ENCODE assay signal across 16 cellular contexts in the genomic region with DNA sequence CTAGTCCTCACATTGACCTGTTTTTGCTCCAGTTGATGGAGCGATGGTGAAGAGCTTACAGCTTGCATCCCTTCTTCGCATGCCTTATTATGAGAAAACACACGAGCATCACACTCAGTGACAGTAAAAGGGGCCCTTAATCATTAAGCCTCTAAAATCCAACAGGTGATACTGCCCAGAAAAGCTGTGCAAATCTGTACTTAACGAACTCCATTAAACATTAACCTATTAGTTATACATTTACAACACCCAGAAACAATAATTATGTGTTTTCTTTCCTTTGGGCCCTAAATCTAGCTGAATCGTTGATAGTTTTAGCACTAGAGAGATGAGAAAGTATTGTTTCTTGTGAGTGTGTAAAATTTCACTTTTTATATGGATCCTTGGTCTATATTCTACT. TPM values are rescaled to one million over a fixed set of nuclear protein-coding genes. Genes with fewer than 3 reads are reported as not detected.
DNase-seq lines count a peak whose midpoint lies in the region; TF ChIP-seq lines count a peak whose summit lies in the region.
"Had no signal": no experiment of that assay in that cellular context is flagged by ENCODE, and none has a peak within 500 bp of the region (broad histone marks: within the 10 kb centered on the region; RNA-seq: fewer than 3 reads in every experiment).

No MANE protein-coding gene starts in this region.

- H3K27me3 Mint-ChIP-seq in Caco-2 (ENCODE audit: insufficient read depth, unreplicated experiment) (no peaks in the 10 kb centered on the region), endodermal cell (ENCODE audit: insufficient read depth) (no peaks in the 10 kb centered on the region), mesothelial cell of epicardium (ENCODE audit: low read depth) (no peaks in the 10 kb centered on the region), progenitor cell of endocrine pancreas (no peaks in the 10 kb centered on the region)

- H3K4me1 Mint-ChIP-seq in Caco-2 (ENCODE audit: low read depth, unreplicated experiment): peaks cover 55% of the 10 kb centered on the region
- peaks cover 47% of the 10 kb centered on the region for H3K4me1 Mint-ChIP-seq in endodermal cell
- H3K4me1 Mint-ChIP-seq in mesothelial cell of epicardium: peaks cover 61% of the 10 kb centered on the region
- H3K4me1 Mint-ChIP-seq in progenitor cell of endocrine pancreas (ENCODE audit: low read depth): peaks cover 79% of the 10 kb centered on the region
- H3K4me1 Mint-ChIP-seq: CD8-positive, alpha-beta memory T cell; H9 had no signal

- POLR2A ChIA-PET in Caco-2 (lab: Charles Lee): interaction anchor here (0.5 to 2.3 kb wide), 4 partner anchors 25 to 95 kb away, joined by 4 to 11 read pairs (median 6); no protein-coding TSS in a partner anchor

- no peak overlapping the region for H3K27ac ChIP-seq in endodermal cell (ENCODE audit: low read depth, low read length)
- H3K27ac ChIP-seq: BLaER1 had no signal

- intact Hi-C loops in Caco-2 (cut with micrococcal nuclease; ENCODE audit: unreplicated experiment) (loop anchor here (5.0 kb wide), 1 partner anchor 506 kb away; no protein-coding TSS in a partner anchor), head of caudate nucleus (cut with DNase I) (no loop called here)

- peaks cover 6% of the 10 kb centered on the region for H3K36me3 Mint-ChIP-seq in Caco-2 (ENCODE audit: insufficient read depth, unreplicated experiment)
- H3K36me3 Mint-ChIP-seq in endodermal cell (ENCODE audit: low read depth): peaks cover 61% of the 10 kb centered on the region
- H3K36me3 Mint-ChIP-seq in mesothelial cell of epicardium: peaks cover 5% of the 10 kb centered on the region
- peaks cover 10% of the 10 kb centered on the region for H3K36me3 Mint-ChIP-seq in progenitor cell of endocrine pancreas (ENCODE audit: insufficient read depth)
- H3K36me3 Mint-ChIP-seq: CD8-positive, alpha-beta memory T cell had no signal

- CTCF ChIA-PET in Caco-2 (lab: Charles Lee): interaction anchor here (0.9 to 1.6 kb wide), 3 partner anchors 24 to 114 kb away, joined by 3 to 6 read pairs (median 4); no protein-coding TSS in a partner anchor

- peak overlapping the region; percentile 66 for H3K4me3 Mint-ChIP-seq in Caco-2 (ENCODE audit: unreplicated experiment)
- H3K4me3 Mint-ChIP-seq in endodermal cell: no peak overlapping the region
- no peak overlapping the region for H3K4me3 Mint-ChIP-seq in mesothelial cell of epicardium
- peak overlapping the region; percentile 14 for H3K4me3 Mint-ChIP-seq in progenitor cell of endocrine pancreas (ENCODE audit: low read depth)
- H3K4me3 Mint-ChIP-seq: CD8-positive, alpha-beta memory T cell; H9 had no signal

- H3K9me3 ChIP-seq in Caco-2 (no peaks in the 10 kb centered on the region), endodermal cell (ENCODE audit: control insufficient read depth, low read length) (peaks cover 11% of the 10 kb centered on the region)
- H3K9me3 ChIP-seq: BLaER1 had no signal

- BruUV-seq in Caco-2 (replicated peaks; lab: Mats Ljungman, UMichigan): no TSS peak

- H3K9ac ChIP-seq in endodermal cell (ENCODE audit: extremely low read depth, low read length, poor library complexity, severe bottlenecking): no peak overlapping the region
- H3K9ac ChIP-seq: BLaER1 had no signal

- peak overlapping the region; percentile 93 for H3K27ac Mint-ChIP-seq in Caco-2 (ENCODE audit: unreplicated experiment)
- H3K27ac Mint-ChIP-seq in endodermal cell: peak overlapping the region; percentile 24
- peak overlapping the region; percentile 48 for H3K27ac Mint-ChIP-seq in mesothelial cell of epicardium
- H3K27ac Mint-ChIP-seq in progenitor cell of endocrine pancreas: peak overlapping the region; percentile 96
- H3K27ac Mint-ChIP-seq: CD8-positive, alpha-beta memory T cell had no signal

- H3K4me3 ChIP-seq in Caco-2 (ENCODE audit: low read depth, low read length) (no peak overlapping the region), endodermal cell (ENCODE audit: low read length) (no peak overlapping the region)
- H3K4me3 ChIP-seq: BLaER1 had no signal

- H3K36me3 ChIP-seq in Caco-2 (ENCODE audit: control insufficient read depth, insufficient read depth, low read length): no peaks in the 10 kb centered on the region
- peaks cover 72% of the 10 kb centered on the region for H3K36me3 ChIP-seq in endodermal cell (ENCODE audit: control insufficient read depth, insufficient read depth, low read length)
- H3K36me3 ChIP-seq: BLaER1 had no signal

- peak in 1 of 2 experiments; percentile 49 for DNase-seq in Caco-2
- no peak for DNase-seq in endodermal cell
- no peak for DNase-seq in mesothelial cell of epicardium (ENCODE audit: low spot score in 2 of 2, unreplicated experiment in 2 of 2)
- DNase-seq in progenitor cell of endocrine pancreas (ENCODE audit: low spot score, unreplicated experiment): no peak
- DNase-seq in NCI-H345 (lab: John Stamatoyannopoulos, UW): no peak
- no peak for DNase-seq in head of caudate nucleus
- no peak for DNase-seq in DMS153 treated with DMSO at 0.1 percent for 48 hours (lab: John Stamatoyannopoulos, UW; ENCODE audit: unreplicated experiment)
- no peak for DNase-seq in stimulated activated CD4-positive, alpha-beta T cell treated with anti-CD3 and anti-CD28 coated beads, Interleukin-2, amount 100 ng/mL, for 48 hours
- DNase-seq: 8988T; AML-193; CD8-positive, alpha-beta memory T cell; GF-D8; GOT3; H9; IMR-90 had no signal

- H3K27me3 ChIP-seq in Caco-2 (replicated peaks; ENCODE audit: control insufficient read depth, insufficient read depth, low read length) (no peaks in the 10 kb centered on the region), endodermal cell (ENCODE audit: control insufficient read depth, insufficient read depth, low read length, poor library complexity, severe bottlenecking) (no peaks in the 10 kb centered on the region)
- H3K27me3 ChIP-seq: BLaER1 had no signal

- H3K9me3 Mint-ChIP-seq in Caco-2 (ENCODE audit: unreplicated experiment): no peaks in the 10 kb centered on the region
- peaks cover 3% of the 10 kb centered on the region for H3K9me3 Mint-ChIP-seq in endodermal cell
- no peaks in the 10 kb centered on the region for H3K9me3 Mint-ChIP-seq in mesothelial cell of epicardium
- no peaks in the 10 kb centered on the region for H3K9me3 Mint-ChIP-seq in progenitor cell of endocrine pancreas (ENCODE audit: low read depth)
- H3K9me3 Mint-ChIP-seq: H9 had no signal

- H3K4me1 ChIP-seq in Caco-2: peaks cover 93% of the 10 kb centered on the region
- no peaks in the 10 kb centered on the region for H3K4me1 ChIP-seq in endodermal cell (ENCODE audit: control insufficient read depth, insufficient read depth, low read length)
- H3K4me1 ChIP-seq: BLaER1 had no signal

- WGBS in endodermal cell (ENCODE audit: insufficient coverage in 1 of 2, insufficient read length in 1 of 2), 2 experiments: 88 to 100% methylated on average over 3 to 5 of the region's 5 CpGs

- TF ChIP-seq CTCF in Caco-2 (IDR thresholded peaks at IDR 0.05; ENCODE audit: insufficient read depth in 1 of 2, low read depth in 1 of 2, low read length in 1 of 2, severe bottlenecking in 1 of 2, unreplicated experiment in 1 of 2) (no peak), endodermal cell (conservative IDR thresholded peaks at IDR 0.05) (no peak), mesothelial cell of epicardium (IDR thresholded peaks at IDR 0.05; ENCODE audit: unreplicated experiment) (no peak), progenitor cell of endocrine pancreas (IDR thresholded peaks at IDR 0.05; ENCODE audit: unreplicated experiment) (no peak)

RNA-seq across cellular contexts. Expression of a gene that starts 54.8 kb away (rescaled TPM):
- total RNA-seq in Caco-2 (2022): 122 and 129 TPM in 2 replicates
- total RNA-seq in endodermal cell: 100 to 1,000 TPM; 198 to 316 TPM
- polyA plus RNA-seq in endodermal cell (2013, experiment 1 of 2): 85.5 TPM
- polyA plus RNA-seq in endodermal cell (2013, experiment 2 of 2): 87.7 TPM
- 91.4 to 99.8 TPM (median 93.7 TPM) in 3 replicates for total RNA-seq in mesothelial cell of epicardium
- 257 and 299 TPM in 2 replicates for total RNA-seq in progenitor cell of endocrine pancreas
- total RNA-seq: CD8-positive, alpha-beta memory T cell had no signal
- polyA plus RNA-seq: CD8-positive, alpha-beta memory T cell had no signal

Comparison
In these comparisons a context has a peak if more than half of its experiments do, and no peak if none do; other contexts are left out.
1. H3K27ac Mint-ChIP-seq: peak in every context shown above with its lines; median percentile 96 in progenitor cell of endocrine pancreas; 93 in Caco-2; 48 in mesothelial cell of epicardium; 24 in endodermal cell.
2. H3K4me3 Mint-ChIP-seq: peak in Caco-2 (single experiment) and progenitor cell of endocrine pancreas (single experiment); none in endodermal cell (single experiment) and mesothelial cell of epicardium (single experiment).